20 cellular contexts compared by ENCODE assay signal in the genomic region with DNA sequence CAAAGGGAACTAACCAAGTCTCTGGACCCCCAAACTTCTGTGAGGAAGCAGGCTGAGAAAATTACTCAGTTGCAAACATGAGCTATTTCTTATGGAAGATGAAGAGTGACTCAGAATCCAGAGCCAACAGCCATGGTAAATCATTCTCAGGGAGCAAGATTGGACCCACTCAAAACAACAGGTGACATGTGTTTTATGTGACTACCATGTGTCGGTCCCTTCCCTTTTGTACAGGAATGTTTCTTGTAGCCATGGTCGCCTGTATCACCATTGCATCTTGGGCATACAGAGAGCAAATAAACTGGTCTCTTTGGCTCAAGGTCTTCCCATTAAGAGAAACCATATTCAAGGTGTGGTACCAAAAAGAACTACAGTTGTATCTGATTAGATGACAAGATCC.
DNase-seq lines count a peak whose midpoint lies in the region; ATAC-seq, FAIRE-seq and TF ChIP-seq lines count a peak whose summit lies in the region.
"Had no signal": no experiment of that assay in that cellular context is flagged by ENCODE, and none has a peak within 500 bp of the region (broad histone marks: within the 10 kb centered on the region; RNA-seq: fewer than 3 reads in every experiment).

No MANE protein-coding gene starts in this region.

- peaks cover 6% of the 10 kb centered on the region; the same call in 1 of the 2 replicates for H3K4me1 ChIP-seq in HepG2 (ENCODE audit: insufficient read depth, low read length)
- peaks cover 0 to 7% (median 0%) of the 10 kb centered on the region in 4 donors for H3K4me1 ChIP-seq in right lobe of liver
- H3K4me1 ChIP-seq: A549, Caco-2 had no signal

- H3K9ac ChIP-seq in HepG2 (ENCODE audit: insufficient read depth, low read depth, low read length): no peak overlapping the region
- H3K9ac ChIP-seq: BLaER1 treated with 17β-estradiol and CSF1 and Interleukin-3, amounts not matched to agents 10 nM and 100 nM had no signal

- H2AFZ ChIP-seq in HepG2 (ENCODE audit: low read length): no peak overlapping the region

- H3K79me2 ChIP-seq in HepG2 (ENCODE audit: insufficient read depth, low read length): no peaks in the 10 kb centered on the region

- H3K4me2 ChIP-seq in HepG2 (ENCODE audit: low read depth, low read length): no peak overlapping the region
- H3K4me2 ChIP-seq: A549 had no signal

- 16% methylated on average over 2 of the region's 2 CpGs for WGBS in HepG2 (ENCODE audit: low lambda C conversion rate)
- 60% methylated on average over 1 of the region's 2 CpGs for WGBS in right lobe of liver (ENCODE audit: insufficient coverage, low coverage, low lambda C conversion rate, missing lambda C conversion rate)

- no TSS peak for BruUV-seq in HepG2 (replicated peaks; lab: Mats Ljungman, UMichigan)

- CTCF ChIA-PET in HepG2 (lab: Yijun Ruan, JAX; ENCODE audit: low intra/inter-chr PET ratio, low total read pairs): no interaction called here

- H3K9me3 ChIP-seq in HepG2 (ENCODE audit: low read length) (no peaks in the 10 kb centered on the region), right lobe of liver (no peaks in the 10 kb centered on the region)
- H3K9me3 ChIP-seq: A549, Caco-2 had no signal

- no peaks in the 10 kb centered on the region for H4K20me1 ChIP-seq in HepG2 (ENCODE audit: insufficient read depth, low read length)
- H4K20me1 ChIP-seq: BLaER1 treated with 17β-estradiol and CSF1 and Interleukin-3, amounts not matched to agents 10 nM and 100 nM had no signal

- TF ChIP-seq CTCF in HepG2 (CRISPR knock-in tag; IDR thresholded peaks at IDR 0.05): no peak
- no peak for TF ChIP-seq CTCF in right lobe of liver (IDR thresholded peaks at IDR 0.05)

- TF ChIP-seq RAD21 in HepG2 (CRISPR knock-in tag; IDR thresholded peaks at IDR 0.05): no peak

- FAIRE-seq in HepG2 (lab: Jason Lieb, UNC): no peak
- FAIRE-seq: A549, D721Med, G401.6, GM12891 had no signal

- H3K36me3 ChIP-seq in HepG2 (replicated peaks in 1 of 2; ENCODE audit: control insufficient read depth in 1 of 2, insufficient read depth in 2 of 2, low read length in 2 of 2) (no peaks in the 10 kb centered on the region), right lobe of liver (no peaks in the 10 kb centered on the region)
- H3K36me3 ChIP-seq: BLaER1 treated with 17β-estradiol and CSF1 and Interleukin-3, amounts not matched to agents 10 nM and 100 nM had no signal

- in situ Hi-C loops in HepG2 (cut with HindIII; ENCODE audit: extremely low pct_ligation_motif_present, low pct_unique_long_range_greater_than_20kb): no loop called here

- no peak for TF ChIP-seq EP300 in HepG2 (IDR thresholded peaks at IDR 0.05; ENCODE audit: low read depth in 2 of 2, low read length in 2 of 2)
- no peak for TF ChIP-seq EP300 in HepG2 (CRISPR knock-in tag; IDR thresholded peaks at IDR 0.05; ENCODE audit: borderline replicate concordance)

- POLR2A ChIA-PET in HepG2 (lab: Yijun Ruan, JAX): no interaction called here

- no peak overlapping the region for H3K27ac ChIP-seq in HepG2 (ENCODE audit: extremely low read length, insufficient read depth, low read length)
- H3K27ac ChIP-seq in right lobe of liver: no peak overlapping the region
- H3K27ac ChIP-seq: 22Rv1; A549; BLaER1 treated with 17β-estradiol and CSF1 and Interleukin-3, amounts not matched to agents 10 nM and 100 nM; C4-2B had no signal

- DNase-seq in HepG2 (ENCODE audit: low spot score) (no peak), right lobe of liver (no peak), kidney tubule cell (ENCODE audit: low spot score) (peak; percentile 45), renal cortical epithelial cell (ENCODE audit: low read depth) (peak; percentile 19)
- DNase-seq: AML-193; Caco-2; Calu3; CD4-positive, alpha-beta T cell; CD8-positive, alpha-beta T cell; DMS79 treated with DMSO at 0.1 percent for 48 hours; GF-D8 had no signal

- H3K4me3 ChIP-seq in HepG2 (replicated peaks in 1 of 3; ENCODE audit: insufficient read depth in 1 of 3, low read depth in 2 of 3, low read length in 3 of 3) (no peak overlapping the region), right lobe of liver (no peak overlapping the region)
- H3K4me3 ChIP-seq: A549; BLaER1 treated with 17β-estradiol and CSF1 and Interleukin-3, amounts not matched to agents 10 nM and 100 nM had no signal

- TF ChIP-seq POLR2A in HepG2 (IDR thresholded peaks at IDR 0.05; ENCODE audit: insufficient read depth in 1 of 2, low read depth in 2 of 2, low read length in 2 of 2) (no peak), right lobe of liver (IDR thresholded peaks at IDR 0.05) (no peak)

- ATAC-seq in HepG2: no peak
- ATAC-seq in right lobe of liver: no peak
- ATAC-seq in GM18907 (IDR thresholded peaks at IDR 0.05; ENCODE audit: unreplicated experiment): no peak
- ATAC-seq in HG02852 (IDR thresholded peaks at IDR 0.05; ENCODE audit: unreplicated experiment): no peak
- ATAC-seq: A549; CD8-positive, alpha-beta T cell had no signal

- H3K27me3 ChIP-seq in HepG2 (ENCODE audit: control insufficient read depth in 1 of 2, insufficient read depth in 2 of 2, low read length in 2 of 2): no peaks in the 10 kb centered on the region
- no peaks in the 10 kb centered on the region for H3K27me3 ChIP-seq in right lobe of liver
- H3K27me3 ChIP-seq: BLaER1 treated with 17β-estradiol and CSF1 and Interleukin-3, amounts not matched to agents 10 nM and 100 nM had no signal

- intact Hi-C loops in HepG2 (cut with micrococcal nuclease; ENCODE audit: unreplicated experiment): no loop called here
- intact Hi-C loops in right lobe of liver (cut with DNase I): no loop called here

TF ChIP-seq in HepG2, 621 proteins besides CTCF, POLR2A, EP300 and RAD21:
- no peak for TF ChIP-seq SIN3A (IDR thresholded peaks at IDR 0.05; ENCODE audit: borderline replicate concordance, low read depth, low read length)
- TF ChIP-seq MXD1 (CRISPR knock-in tag; IDR thresholded peaks at IDR 0.05): 0 out of 2 replicates have a peak, but pooled peaks have one; percentile 28
- TF ChIP-seq, protein P1, sequence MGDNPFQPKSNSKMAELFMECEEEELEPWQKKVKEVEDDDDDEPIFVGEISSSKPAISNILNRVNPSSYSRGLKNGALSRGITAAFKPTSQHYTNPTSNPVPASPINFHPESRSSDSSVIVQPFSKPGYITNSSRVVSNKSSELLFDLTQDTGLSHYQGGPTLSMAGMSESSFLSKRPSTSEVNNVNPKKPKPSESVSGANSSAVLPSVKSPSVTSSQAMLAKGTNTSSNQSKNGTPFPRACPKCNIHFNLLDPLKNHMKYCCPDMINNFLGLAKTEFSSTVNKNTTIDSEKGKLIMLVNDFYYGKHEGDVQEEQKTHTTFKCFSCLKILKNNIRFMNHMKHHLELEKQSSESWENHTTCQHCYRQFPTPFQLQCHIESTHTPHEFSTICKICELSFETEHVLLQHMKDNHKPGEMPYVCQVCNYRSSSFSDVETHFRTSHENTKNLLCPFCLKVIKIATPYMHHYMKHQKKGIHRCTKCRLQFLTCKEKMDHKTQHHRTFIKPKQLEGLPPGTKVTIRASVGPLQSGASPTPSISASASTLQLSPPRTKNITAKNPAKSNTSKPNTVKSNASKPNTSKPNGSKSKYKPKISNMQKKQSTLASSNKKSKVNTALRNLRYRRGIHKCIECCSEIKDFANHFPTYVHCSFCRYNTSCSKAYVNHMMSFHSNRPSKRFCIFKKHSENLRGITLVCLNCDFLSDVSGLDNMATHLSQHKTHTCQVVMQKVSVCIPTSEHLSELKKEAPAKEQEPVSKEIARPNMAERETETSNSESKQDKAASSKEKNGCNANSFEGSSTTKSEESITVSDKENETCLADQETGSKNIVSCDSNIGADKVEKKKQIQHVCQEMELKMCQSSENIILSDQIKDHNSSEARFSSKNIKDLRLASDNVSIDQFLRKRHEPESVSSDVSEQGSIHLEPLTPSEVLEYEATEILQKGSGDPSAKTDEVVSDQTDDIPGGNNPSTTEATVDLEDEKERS (CRISPR knock-in tag; IDR thresholded peaks at IDR 0.05): no peak
- TF ChIP-seq ZNF773 (CRISPR knock-in tag; IDR thresholded peaks at IDR 0.05; ENCODE audit: borderline replicate concordance): no peak
- TF ChIP-seq, protein P2, sequence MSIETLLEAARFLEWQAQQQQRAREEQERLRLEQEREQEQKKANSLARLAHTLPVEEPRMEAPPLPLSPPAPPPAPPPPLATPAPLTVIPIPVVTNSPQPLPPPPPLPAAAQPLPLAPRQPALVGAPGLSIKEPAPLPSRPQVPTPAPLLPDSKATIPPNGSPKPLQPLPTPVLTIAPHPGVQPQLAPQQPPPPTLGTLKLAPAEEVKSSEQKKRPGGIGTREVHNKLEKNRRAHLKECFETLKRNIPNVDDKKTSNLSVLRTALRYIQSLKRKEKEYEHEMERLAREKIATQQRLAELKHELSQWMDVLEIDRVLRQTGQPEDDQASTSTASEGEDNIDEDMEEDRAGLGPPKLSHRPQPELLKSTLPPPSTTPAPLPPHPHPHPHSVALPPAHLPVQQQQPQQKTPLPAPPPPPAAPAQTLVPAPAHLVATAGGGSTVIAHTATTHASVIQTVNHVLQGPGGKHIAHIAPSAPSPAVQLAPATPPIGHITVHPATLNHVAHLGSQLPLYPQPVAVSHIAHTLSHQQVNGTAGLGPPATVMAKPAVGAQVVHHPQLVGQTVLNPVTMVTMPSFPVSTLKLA (IDR thresholded peaks at IDR 0.05): peak; percentile 99

Comparison
In these comparisons a context has a peak if more than half of its experiments do, and no peak if none do; other contexts are left out.
1. DNase-seq: peak in kidney tubule cell (single experiment) and renal cortical epithelial cell (single experiment); none in HepG2 (single experiment) and right lobe of liver (0 of 3).